4 cellular contexts compared by ENCODE assay signal in genomic region chr2:173247156-173247555, GRCh38.
TF ChIP-seq lines count a peak whose summit lies in the region.

No MANE protein-coding gene starts in this region.

TF ChIP-seq in HepG2, 621 proteins besides CTCF, POLR2A, EP300 and RAD21:
- no peak for TF ChIP-seq ZNF615 (CRISPR knock-in tag; IDR thresholded peaks at IDR 0.05; ENCODE audit: borderline replicate concordance)
- 0 out of 2 replicates have a peak, but pooled peaks have one; percentile 44 for TF ChIP-seq CEBPB (IDR thresholded peaks at IDR 0.05; ENCODE audit: borderline replicate concordance, low read depth, low read length)

TF ChIP-seq in IMR-90, 13 proteins besides CTCF, POLR2A, EP300 and RAD21:
- TF ChIP-seq CEBPB (IDR thresholded peaks at IDR 0.05; ENCODE audit: low read depth, low read length) (peak; percentile 69), NFE2L2 (IDR thresholded peaks at IDR 0.05; ENCODE audit: low read depth, low read length) (no peak)

TF ChIP-seq in K562, 482 proteins besides CTCF, POLR2A, EP300 and RAD21:
- TF ChIP-seq CEBPG (CRISPR knock-in tag; IDR thresholded peaks at IDR 0.05) (no peak), CEBPG (tag; conservative IDR thresholded peaks at IDR 0.05 in 1 of 2, IDR thresholded peaks at IDR 0.05 in 1 of 2) (peak; percentile 30 to 82; a peak in 2 of 4 replicates), SMAD3 (CRISPR knock-in tag; conservative IDR thresholded peaks at IDR 0.05) (no peak), TFE3 (CRISPR knock-in tag; IDR thresholded peaks at IDR 0.05) (no peak), CEBPB (tag; IDR thresholded peaks at IDR 0.05) (peak; percentile 77)

TF ChIP-seq in H1, 55 proteins besides CTCF, POLR2A, EP300 and RAD21:
- TF ChIP-seq SP2 (IDR thresholded peaks at IDR 0.05; ENCODE audit: low read length) (no peak), CEBPB (IDR thresholded peaks at IDR 0.05; ENCODE audit: low read depth, low read length) (0 out of 2 replicates have a peak, but pooled peaks have one; percentile 26)
TF ChIP-seq in H1: peak in this region for 1.
